In genomic region chr3:194487289-194488006, GRCh38 we compare ENCODE assay signal across 8 cellular contexts. TPM values are rescaled to one million over a fixed set of nuclear protein-coding genes. Genes with fewer than 3 reads are reported as not detected.
DNase-seq lines count a peak whose midpoint lies in the region; ATAC-seq and TF ChIP-seq lines count a peak whose summit lies in the region.

No MANE protein-coding gene starts in this region.

- peak overlapping the region; percentile 66 to 96 (median 92) for H3K4me3 Mint-ChIP-seq in naive thymus-derived CD8-positive, alpha-beta T cell

- H3K9me3 Mint-ChIP-seq in naive thymus-derived CD8-positive, alpha-beta T cell = no peaks in the 10 kb centered on the region

- in situ Hi-C loops in transverse colon (cut with MboI; ENCODE audit: low pct_ligation_motif_present in 1 of 4, low pct_unique_long_range_greater_than_20kb in 1 of 4, low sequenced_read_pairs in 3 of 4) = loop anchor here in 1 of 4 donors (10.0 kb wide), 1 partner anchor 97 kb away; no protein-coding TSS in a partner anchor

- TF ChIP-seq CTCF in transverse colon (IDR thresholded peaks at IDR 0.05) = no peak

- no peak for TF ChIP-seq EP300 in transverse colon (IDR thresholded peaks at IDR 0.05; ENCODE audit: low read depth)

- peak; percentile 26 for ATAC-seq in HG02571 (IDR thresholded peaks at IDR 0.05; ENCODE audit: unreplicated experiment)
- peak; percentile 7 to 19 for ATAC-seq in naive thymus-derived CD8-positive, alpha-beta T cell

- peak; percentile 65 for TF ChIP-seq POLR2A in GM15510 (IDR thresholded peaks at IDR 0.05; ENCODE audit: borderline replicate concordance, extremely low read depth, insufficient read length)
- no peak for TF ChIP-seq POLR2A in transverse colon (IDR thresholded peaks at IDR 0.05)

- POLR2A ChIA-PET in naive thymus-derived CD8-positive, alpha-beta T cell (lab: Charles Lee) = interaction anchor here (0.8 to 1.2 kb wide), 4 partner anchors 90 to 784 kb away, joined by 3 to 4 read pairs (median 4); partner anchors contain the start of gene XXYLT1

- DNase-seq in NCI-H2029 treated with DMSO at 0.1 percent for 48 hours (lab: John Stamatoyannopoulos, UW) = peak; percentile 81
- peak; percentile 77 for DNase-seq in activated CD8-positive, alpha-beta memory T cell treated with anti-CD3 and anti-CD28 coated beads, Interleukin-2, amount 50 U/mL, for 48 hours
- DNase-seq in naive thymus-derived CD8-positive, alpha-beta T cell = peak in 7 of 10 donors; percentile 2 to 66 (median 26)
- peak; percentile 43 for DNase-seq in transverse colon
- no peak for DNase-seq in NCI-H1436 (lab: John Stamatoyannopoulos, UW)

- peaks cover 0 to 8% (median 0%) of the 10 kb centered on the region in 3 donors for H3K36me3 Mint-ChIP-seq in naive thymus-derived CD8-positive, alpha-beta T cell

- intact Hi-C loops in transverse colon (cut with DNase I; ENCODE audit: low total_unique reads) = loop anchor here (5.0 kb wide), 1 partner anchor 95 kb away; no protein-coding TSS in a partner anchor

- H3K27ac ChIP-seq in esophagus (ENCODE audit: low read depth in 2 of 2, low read length in 1 of 2) (peak overlapping the region; percentile 32 to 91), transverse colon (peak overlapping the region; percentile 85 to 96 (median 90))

- H3K4me3 ChIP-seq in esophagus (ENCODE audit: low read depth in 1 of 2, low read length in 2 of 2) (peak overlapping the region; percentile 31 to 92), transverse colon (peak overlapping the region; percentile 38 to 72 (median 66))

- no peaks in the 10 kb centered on the region for H3K27me3 Mint-ChIP-seq in naive thymus-derived CD8-positive, alpha-beta T cell

- no peaks in the 10 kb centered on the region for H3K9me3 ChIP-seq in esophagus (ENCODE audit: control insufficient read depth in 2 of 2, insufficient read depth in 1 of 2, low read depth in 1 of 2, low read length in 1 of 2)
- H3K9me3 ChIP-seq in transverse colon = no peaks in the 10 kb centered on the region

- peaks cover 27 to 62% (median 39%) of the 10 kb centered on the region in 4 donors for H3K4me1 Mint-ChIP-seq in naive thymus-derived CD8-positive, alpha-beta T cell

- 11 to 18% methylated on average over 51 of the region's 51 CpGs for WGBS in esophagus, 2 donors
- WGBS in transverse colon (ENCODE audit: low coverage in 1 of 2), 2 donors = 0 to 17% methylated on average over 1 to 46 of the region's 51 CpGs

- no peaks in the 10 kb centered on the region for H3K27me3 ChIP-seq in esophagus (ENCODE audit: control insufficient read depth in 1 of 2, insufficient read depth in 2 of 2, low read length in 2 of 2)
- H3K27me3 ChIP-seq in transverse colon = no peaks in the 10 kb centered on the region

- H3K36me3 ChIP-seq in esophagus (ENCODE audit: control insufficient read depth in 2 of 2, insufficient read depth in 2 of 2, low read length in 1 of 2) (no peaks in the 10 kb centered on the region), transverse colon (no peaks in the 10 kb centered on the region)

- peaks cover 2 to 11% of the 10 kb centered on the region in 2 donors for H3K4me1 ChIP-seq in esophagus (ENCODE audit: control insufficient read depth in 2 of 2, insufficient read depth in 2 of 2, low read length in 1 of 2)
- H3K4me1 ChIP-seq in transverse colon = peaks cover 11 to 26% (median 23%) of the 10 kb centered on the region in 4 donors

- H3K27ac Mint-ChIP-seq in naive thymus-derived CD8-positive, alpha-beta T cell = peak overlapping the region; percentile 18 to 96 (median 86)

RNA-seq across cellular contexts. Expression of gene ATP13A3, which starts 0.6 kb away (rescaled TPM):
- polyA plus RNA-seq in esophagus = 10 to 100 TPM in 1 of 2 donors, 1 to 10 TPM in 1; 9.6 to 12.2 TPM
- 10 to 100 TPM; 51.7 to 53.8 TPM for total RNA-seq in naive thymus-derived CD8-positive, alpha-beta T cell
- 10 to 100 TPM in 2 of 3 donors, 1 to 10 TPM in 1; 5.9 to 13.2 (median 10.6) TPM for polyA plus RNA-seq in naive thymus-derived CD8-positive, alpha-beta T cell
- total RNA-seq in transverse colon = 100 to 1,000 TPM in 2 of 4 donors, 10 to 100 TPM in 2; 23.6 to 129 (median 69.8) TPM
